ENCODE assay signal across 8 cellular contexts in genomic region chr17:2796164-2797140, GRCh38. TPM values are rescaled to one million over a fixed set of nuclear protein-coding genes. Genes with fewer than 3 reads are reported as not detected.
DNase-seq lines count a peak whose midpoint lies in the region; ATAC-seq and TF ChIP-seq lines count a peak whose summit lies in the region.

RAP1GAP2 (plus strand) TSS chr17:2796438; CDS start chr17:2796528, 90 bp downstream.

- no peaks in the 10 kb centered on the region for H3K4me1 ChIP-seq in sigmoid colon

- TF ChIP-seq CTCF in sigmoid colon (IDR thresholded peaks at IDR 0.05) (no peak), omental fat pad (IDR thresholded peaks at IDR 0.05) (no peak)

- H3K9me3 Mint-ChIP-seq in IgD-negative memory B cell = no peaks in the 10 kb centered on the region

- peaks cover 3% of the 10 kb centered on the region for H3K36me3 Mint-ChIP-seq in IgD-negative memory B cell

- TF ChIP-seq EP300 in sigmoid colon (IDR thresholded peaks at IDR 0.05) = no peak

- ATAC-seq in esophagus mucosa (peak; percentile 53), omental fat pad (ENCODE audit: low FRiP score) (no peak), GM19463 (IDR thresholded peaks at IDR 0.05; ENCODE audit: unreplicated experiment) (no peak)

- H3K27me3 ChIP-seq in sigmoid colon = peaks cover 0 to 43% (median 8%) of the 10 kb centered on the region in 3 donors

- peak; percentile 66 to 71 for DNase-seq in activated CD4-positive, alpha-beta T cell treated with anti-CD3 and anti-CD28 coated beads, Interleukin-2, amount 50 U/mL, for 48 hours
- DNase-seq in sigmoid colon (peak; percentile 77), omental fat pad (ENCODE audit: low spot score) (no peak), NCI-H1436 (lab: John Stamatoyannopoulos, UW) (no peak), NCI-H1048 (lab: John Stamatoyannopoulos, UW) (no peak)

- no peaks in the 10 kb centered on the region for H3K36me3 ChIP-seq in sigmoid colon

- no peak for TF ChIP-seq POLR2A in sigmoid colon (IDR thresholded peaks at IDR 0.05)

- H3K4me1 Mint-ChIP-seq in IgD-negative memory B cell = peaks cover 39 to 61% (median 58%) of the 10 kb centered on the region in 3 donors

- H3K27me3 Mint-ChIP-seq in IgD-negative memory B cell = no peaks in the 10 kb centered on the region

- H3K4me3 Mint-ChIP-seq in IgD-negative memory B cell = peak within 1 kb of the TSS; percentile 80 to 97 (median 92)

- H3K4me3 ChIP-seq in sigmoid colon = peak within 1 kb of the TSS in 2 of 4 donors; percentile 17 to 26

- intact Hi-C loops in sigmoid colon (cut with DNase I) = no loop called here

- H3K27ac Mint-ChIP-seq in IgD-negative memory B cell = peak within 1 kb of the TSS; percentile 44 to 88 (median 69)

- WGBS in sigmoid colon, 2 donors = 22 to 38% methylated on average over 39 of the region's 39 CpGs

- H3K27ac ChIP-seq in sigmoid colon = no peak within 1 kb of the TSS

- H3K9me3 ChIP-seq in sigmoid colon = no peaks in the 10 kb centered on the region

RNA-seq across cellular contexts. Expression of gene RAP1GAP2, which starts in this region (rescaled TPM):
- polyA plus RNA-seq in IgD-negative memory B cell = 3.9 TPM
- 17.9 TPM for total RNA-seq in esophagus mucosa
- total RNA-seq in sigmoid colon = 10 to 100 TPM in 2 of 4 donors, 1 to 10 TPM in 2; 4.8 to 14.7 (median 10.0) TPM
- polyA plus RNA-seq in sigmoid colon = 10 to 100 TPM in 2 of 3 donors, 1 to 10 TPM in 1; 9.6 to 13.4 (median 12.8) TPM
- 1 to 10 TPM; 4.6 to 8.0 (median 5.6) TPM for total RNA-seq in omental fat pad

Comparison
In these comparisons a context has a peak if more than half of its experiments do, and no peak if none do; other contexts are left out.
1. DNase-seq: peak in activated CD4-positive, alpha-beta T cell treated with anti-CD3 and anti-CD28 coated beads, Interleukin-2, amount 50 U/mL, for 48 hours (2 of 2) and sigmoid colon (single experiment); none in omental fat pad (single experiment), NCI-H1436 (single experiment) and NCI-H1048 (single experiment).